35 cellular contexts compared by ENCODE assay signal in the genomic region with DNA sequence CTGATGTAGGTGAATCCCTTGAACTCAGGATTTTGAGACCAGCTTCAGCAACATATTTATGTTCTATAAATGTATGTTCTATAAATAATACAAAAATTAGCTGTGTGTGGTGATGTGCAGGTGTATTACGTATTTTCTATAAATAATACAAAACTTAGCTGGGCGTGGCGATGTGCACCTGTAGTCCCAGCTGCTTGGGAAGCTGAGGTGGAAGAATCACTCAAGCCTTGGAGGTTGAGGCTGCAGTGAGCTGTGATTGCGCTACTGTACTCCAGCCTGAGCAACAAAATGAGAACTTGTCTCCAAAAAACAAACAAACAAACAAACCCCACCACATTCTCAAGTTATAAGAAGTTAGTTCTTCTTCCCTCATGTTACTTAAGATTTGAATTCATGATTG. TPM values are rescaled to one million over a fixed set of nuclear protein-coding genes. Genes with fewer than 3 reads are reported as not detected.
"Had no signal": no experiment of that assay in that cellular context is flagged by ENCODE, and none has a peak within 500 bp of the region (broad histone marks: within the 10 kb centered on the region; RNA-seq: fewer than 3 reads in every experiment).

No MANE protein-coding gene starts in this region.

- ATAC-seq: activated CD4-positive, CD25-positive, alpha-beta regulatory T cell treated with anti-CD3 and anti-CD28 coated beads, Interleukin-2, amount 50 U/mL, for 24 hours; activated CD8-positive, alpha-beta T cell treated with anti-CD3 and anti-CD28 coated beads for 36 hours; activated T-cell treated with anti-CD3 and anti-CD28 coated beads, Interleukin-2, amount 50 U/mL, for 4 hours; activated T-helper 17 cell treated with anti-CD3 and anti-CD28 coated beads, Interleukin-2, amount 50 U/mL, for 72 hours; esophagus mucosa; heart left ventricle; T-helper 17 cell had no signal

- DNase-seq: activated B cell treated with CpG ODN at 0.5 μM for 24 hours; activated CD4-positive, alpha-beta T cell treated with anti-CD3 and anti-CD28 coated beads for 48 hours; activated CD4-positive, alpha-beta T cell treated with anti-CD3 and anti-CD28 coated beads, Interleukin-2, amount 50 U/mL, for 1 hour; activated CD4-positive, alpha-beta T cell treated with anti-CD3 and anti-CD28 coated beads, Interleukin-2, amount 50 U/mL, for 48 hours; activated CD8-positive, alpha-beta memory T cell treated with anti-CD3 and anti-CD28 coated beads for 24 hours; activated CD8-positive, alpha-beta T cell treated with anti-CD3 and anti-CD28 coated beads for 36 hours; activated effector memory CD4-positive, alpha-beta T cell treated with Interleukin-2 at 50 U/mL for 16 hours; activated gamma-delta T cell treated with Interleukin-2 at 50 U/mL for 16 hours; activated naive CD4-positive, alpha-beta T cell treated with anti-CD3 and anti-CD28 coated beads, Interleukin-2, amount 50 U/mL, for 16 hours; activated naive CD4-positive, alpha-beta T cell treated with Interleukin-2 at 50 U/mL for 16 hours; activated T-cell treated with anti-CD3 and anti-CD28 coated beads, Interleukin-2, amount 50 U/mL, for 4 hours; amniotic stem cell; anterior cingulate cortex; brain microvascular endothelial cell; dorsolateral prefrontal cortex; effector memory CD4-positive, alpha-beta T cell; endodermal cell; foreskin fibroblast; glutamatergic neuron; heart left ventricle; T-helper 17 cell; T1000; WERI-Rb-1 had no signal

- H3K9me3 Mint-ChIP-seq: activated T-helper 17 cell treated with anti-CD3 and anti-CD28 coated beads, Interleukin-2, amount 50 U/mL, for 72 hours had no signal

- H3K36me3 ChIP-seq: brain microvascular endothelial cell, heart left ventricle, WERI-Rb-1 had no signal

- H3K27ac Mint-ChIP-seq: activated B cell treated with CpG ODN at 0.5 μM for 24 hours; activated CD8-positive, alpha-beta T cell treated with anti-CD3 and anti-CD28 coated beads for 36 hours; activated naive CD8-positive, alpha-beta T cell; activated T-helper 17 cell treated with anti-CD3 and anti-CD28 coated beads, Interleukin-2, amount 50 U/mL, for 72 hours; dendritic cell treated with granulocyte-macrophage colony-stimulating factor and Interleukin-4, amounts not matched to agents 40 ng/mL and 50 ng/mL, for 4 days; endodermal cell; T-helper 17 cell; T-helper 2 cell treated with Interferon-gamma antibody and Interleukin-4, amounts not matched to agents 5 μg/mL and 100 μg/mL, for 36 hours had no signal

- H3K4me3 Mint-ChIP-seq: activated B cell treated with CpG ODN at 0.5 μM for 24 hours; activated CD8-positive, alpha-beta T cell treated with anti-CD3 and anti-CD28 coated beads for 36 hours; activated naive CD8-positive, alpha-beta T cell; activated T-cell treated with anti-CD3 and anti-CD28 coated beads, Interleukin-2, amount 50 U/mL, for 4 hours; activated T-helper 17 cell treated with anti-CD3 and anti-CD28 coated beads, Interleukin-2, amount 50 U/mL, for 72 hours; central memory CD8-positive, alpha-beta T cell; dendritic cell treated with granulocyte-macrophage colony-stimulating factor and Interleukin-4, amounts not matched to agents 40 ng/mL and 50 ng/mL, for 4 days; endodermal cell; T-helper 17 cell; T-helper 2 cell treated with Interferon-gamma antibody and Interleukin-4, amounts not matched to agents 5 μg/mL and 100 μg/mL, for 36 hours had no signal

- H3K4me1 ChIP-seq: heart left ventricle had no signal

- H3K4me3 ChIP-seq: coronary artery, dorsolateral prefrontal cortex, heart left ventricle had no signal

- H3K27me3 ChIP-seq: brain microvascular endothelial cell, dorsolateral prefrontal cortex, heart left ventricle had no signal

- FAIRE-seq: astrocyte, bronchial epithelial cell, frontal cortex had no signal

- H3K27ac ChIP-seq: brain microvascular endothelial cell, coronary artery, dorsolateral prefrontal cortex, heart left ventricle, WERI-Rb-1 had no signal

- H3K27me3 Mint-ChIP-seq: activated CD8-positive, alpha-beta T cell treated with anti-CD3 and anti-CD28 coated beads for 36 hours; activated naive CD8-positive, alpha-beta T cell; central memory CD8-positive, alpha-beta T cell had no signal

- H3K4me1 Mint-ChIP-seq: activated T-helper 17 cell treated with anti-CD3 and anti-CD28 coated beads, Interleukin-2, amount 50 U/mL, for 72 hours; endodermal cell; T-helper 17 cell had no signal

RNA-seq across cellular contexts. Expression of a gene that starts 55.5 kb away (rescaled TPM):
- total RNA-seq: epithelial cell of proximal tubule, esophagus mucosa had no signal
